8 cellular contexts compared by ENCODE assay signal in genomic region chr3:194135516-194135805, GRCh38. TPM values are rescaled to one million over a fixed set of nuclear protein-coding genes. Genes with fewer than 3 reads are reported as not detected.
DNase-seq lines count a peak whose midpoint lies in the region; ATAC-seq and TF ChIP-seq lines count a peak whose summit lies in the region.

No MANE protein-coding gene starts in this region.

- ATAC-seq in effector memory CD8-positive, alpha-beta T cell (replicated peaks): no peak
- no peak for ATAC-seq in omental fat pad (ENCODE audit: low FRiP score)

- H3K79me2 ChIP-seq in Karpas-422 (ENCODE audit: low read length): no peaks in the 10 kb centered on the region

- H3K27me3 ChIP-seq in Karpas-422 (ENCODE audit: low read length): peaks cover 4% of the 10 kb centered on the region; the same call in 1 of the 2 replicates
- H3K27me3 ChIP-seq in neuron (ENCODE audit: insufficient read depth, low read length): peaks cover 20% of the 10 kb centered on the region

- peaks cover 39 to 42% of the 10 kb centered on the region in 2 donors for H3K4me1 Mint-ChIP-seq in effector memory CD8-positive, alpha-beta T cell (ENCODE audit: low read depth in 2 of 2)

- H3K36me3 Mint-ChIP-seq in effector memory CD8-positive, alpha-beta T cell (ENCODE audit: insufficient read depth): peaks cover 20% of the 10 kb centered on the region

- POLR2A ChIA-PET in GM10248 (lab: Yijun Ruan, JAX): no interaction called here

- H3K9ac ChIP-seq in Karpas-422 (ENCODE audit: low read length): peak overlapping the region; percentile 83

- peak overlapping the region; percentile 98 for H3K4me2 ChIP-seq in Karpas-422 (ENCODE audit: low read depth, low read length, poor library complexity, severe bottlenecking)

- H3K9me2 ChIP-seq in Karpas-422 (replicated peaks; ENCODE audit: insufficient read depth, low read length): no peaks in the 10 kb centered on the region

- H2AFZ ChIP-seq in Karpas-422 (ENCODE audit: low read length) (peak overlapping the region; percentile 79), neuron (ENCODE audit: low read depth, low read length) (peak overlapping the region; percentile 69)

- H3K27ac Mint-ChIP-seq in effector memory CD8-positive, alpha-beta T cell: no peak overlapping the region

- H3K27ac ChIP-seq in C4-2B: peak overlapping the region; percentile 99
- peak overlapping the region; percentile 63 for H3K27ac ChIP-seq in Karpas-422 (ENCODE audit: low read length)

- H3K4me3 ChIP-seq in Karpas-422 (ENCODE audit: low read length) (peak overlapping the region; percentile 77), neuron (ENCODE audit: low read length) (peak overlapping the region; percentile 47)

- H3K4me1 ChIP-seq in Karpas-422 (ENCODE audit: low read length) (peaks cover 89% of the 10 kb centered on the region), neuron (ENCODE audit: insufficient read depth, low read length) (peaks cover 63% of the 10 kb centered on the region)

- DNase-seq in Karpas-422 (no peak), NOMO-1 treated with dmso at 0.1 percent for 144 hours (lab: John Stamatoyannopoulos, UW; ENCODE audit: unreplicated experiment) (no peak), omental fat pad (ENCODE audit: low spot score) (no peak), AML-193 (lab: John Stamatoyannopoulos, UW) (no peak), GM10248 (ENCODE audit: extremely low spot score) (no peak)
- DNase-seq in effector memory CD8-positive, alpha-beta T cell: no peak

- TF ChIP-seq CTCF in C4-2B (conservative IDR thresholded peaks at IDR 0.05) (no peak), omental fat pad (IDR thresholded peaks at IDR 0.05) (no peak), GM10248 (IDR thresholded peaks at IDR 0.05; ENCODE audit: control extremely low read depth, extremely low read depth, low read depth, missing control alignments) (no peak)

- H3K9me3 Mint-ChIP-seq in effector memory CD8-positive, alpha-beta T cell: no peaks in the 10 kb centered on the region

- H4K20me1 ChIP-seq in Karpas-422 (ENCODE audit: insufficient read depth, low read depth, low read length): no peaks in the 10 kb centered on the region; the same call in 1 of the 2 replicates

- CTCF ChIA-PET in GM10248 (lab: Yijun Ruan, JAX): interaction anchor here (1.5 kb wide), 1 partner anchor 180 kb away, joined by 4 read pairs; no protein-coding TSS in a partner anchor

- H3K4me3 Mint-ChIP-seq in effector memory CD8-positive, alpha-beta T cell: peak overlapping the region; percentile 82 to 87

- H3K9me3 ChIP-seq in Karpas-422 (ENCODE audit: low read length): no peaks in the 10 kb centered on the region
- H3K9me3 ChIP-seq in neuron (ENCODE audit: low read length): no peaks in the 10 kb centered on the region

- peaks cover 19% of the 10 kb centered on the region; the same call in 1 of the 2 replicates for H3K36me3 ChIP-seq in Karpas-422 (ENCODE audit: insufficient read depth, low read length)
- peaks cover 4% of the 10 kb centered on the region for H3K36me3 ChIP-seq in neuron (ENCODE audit: insufficient read depth, low read length)

- H3K27me3 Mint-ChIP-seq in effector memory CD8-positive, alpha-beta T cell: peaks cover 74 to 97% of the 10 kb centered on the region in 2 donors

RNA-seq across cellular contexts. Expression of gene HES1, which starts 0.5 kb away (rescaled TPM):
- total RNA-seq in Karpas-422 (2014; rRNA removed; shearing (Covaris generic); ENCODE audit: low replicate concordance): 17.4 and 20.2 TPM in 2 replicates
- 10 to 100 TPM in 3 of 4 donors, 1 to 10 TPM in 1; 8.3 to 23.9 (median 12.7) TPM for total RNA-seq in omental fat pad
